Comparison of ENCODE assay signal across 15 cellular contexts in the genomic region with DNA sequence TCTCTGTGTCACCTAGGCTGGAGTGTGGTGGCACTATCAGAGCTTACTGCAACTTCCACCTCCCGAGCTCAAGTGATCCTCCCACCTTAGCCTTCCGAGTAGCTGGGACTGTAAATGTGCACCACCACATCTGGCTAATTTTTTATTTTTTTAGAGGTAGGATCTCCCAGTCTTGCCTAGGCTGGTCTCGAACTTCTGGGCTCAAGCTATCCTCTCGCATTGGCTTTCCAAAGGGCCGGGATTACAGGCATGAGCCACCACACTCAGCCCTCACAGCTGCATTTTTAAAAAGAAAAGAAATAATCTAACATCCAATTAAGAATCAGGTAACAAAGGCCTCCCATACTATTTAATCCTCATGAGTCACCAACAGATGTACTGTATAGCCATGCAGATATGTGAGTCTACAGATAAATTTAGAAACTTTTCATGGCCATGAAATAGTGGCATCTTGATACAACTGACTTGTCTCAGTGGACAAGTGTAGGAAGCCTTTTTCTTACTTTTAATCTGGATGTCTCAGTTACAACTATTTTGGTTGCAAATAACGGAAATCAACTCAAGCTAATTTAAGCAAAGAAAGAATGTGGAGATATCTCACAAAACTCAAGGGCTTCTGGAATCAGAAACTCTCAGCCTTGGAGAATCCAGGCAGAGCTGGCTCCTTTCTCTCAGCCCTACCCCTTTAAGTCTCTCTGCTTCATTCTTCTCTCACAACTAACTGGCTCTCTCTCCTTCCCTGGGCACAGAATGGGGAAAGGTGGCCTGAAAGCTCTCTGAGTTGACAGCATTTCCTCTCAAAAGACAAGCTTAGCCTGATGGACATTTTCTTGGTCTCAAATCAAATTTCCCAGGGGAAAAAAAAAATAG. TPM values are rescaled to one million over a fixed set of nuclear protein-coding genes. Genes with fewer than 3 reads are reported as not detected.
DNase-seq lines count a peak whose midpoint lies in the region; ATAC-seq and TF ChIP-seq lines count a peak whose summit lies in the region.
"Had no signal": no experiment of that assay in that cellular context is flagged by ENCODE, and none has a peak within 500 bp of the region (broad histone marks: within the 10 kb centered on the region; RNA-seq: fewer than 3 reads in every experiment).

No MANE protein-coding gene starts in this region.

- H3K9ac ChIP-seq in SK-N-SH (no peak overlapping the region), skeletal muscle tissue (ENCODE audit: low read depth in 1 of 3, low read length in 3 of 3) (peak overlapping the region in 1 of 3 donors; percentile 38)

- 0 out of 4 replicates have a peak, but pooled peaks of 1 of the 2 experiments have one; percentile 25 for TF ChIP-seq EP300 in SK-N-SH (IDR thresholded peaks at IDR 0.05; ENCODE audit: borderline replicate concordance in 1 of 2, low read depth in 1 of 2, low read length in 1 of 2)

- H3K27me3 ChIP-seq in SK-N-SH (ENCODE audit: insufficient read depth) (no peaks in the 10 kb centered on the region), skeletal muscle tissue (ENCODE audit: control insufficient read depth in 3 of 3, insufficient read depth in 3 of 3, low read length in 3 of 3) (no peaks in the 10 kb centered on the region)
- H3K27me3 ChIP-seq: colonic mucosa, SJSA1 had no signal

- H3K9me2 ChIP-seq in SK-N-SH: no peaks in the 10 kb centered on the region

- H3K27me3 Mint-ChIP-seq in HFFc6 (ENCODE audit: insufficient read depth): peaks cover 5% of the 10 kb centered on the region; the same call in 1 of the 2 replicates
- H3K27me3 Mint-ChIP-seq: activated CD8-positive, alpha-beta memory T cell treated with anti-CD3 and anti-CD28 coated beads, Interleukin-2, amount 10 ng/mL, durations not matched to agents 7 days and 5 days had no signal

- H3K27ac Mint-ChIP-seq in HFFc6: no peak overlapping the region
- H3K27ac Mint-ChIP-seq: activated CD8-positive, alpha-beta memory T cell treated with anti-CD3 and anti-CD28 coated beads, Interleukin-2, amount 10 ng/mL, durations not matched to agents 7 days and 5 days had no signal

- no peak for ATAC-seq in GM19035 (IDR thresholded peaks at IDR 0.05; ENCODE audit: unreplicated experiment)
- ATAC-seq: activated CD8-positive, alpha-beta memory T cell treated with anti-CD3 and anti-CD28 coated beads, Interleukin-2, amount 10 ng/mL, durations not matched to agents 7 days and 5 days had no signal

- H3K79me2 ChIP-seq in SK-N-SH (ENCODE audit: insufficient read depth): no peaks in the 10 kb centered on the region

- peaks cover 14% of the 10 kb centered on the region for H3F3A ChIP-seq in SK-N-SH (replicated peaks; ENCODE audit: insufficient read depth)

- H3K36me3 Mint-ChIP-seq in HFFc6 (ENCODE audit: low read depth): no peaks in the 10 kb centered on the region
- H3K36me3 Mint-ChIP-seq: activated CD8-positive, alpha-beta memory T cell treated with anti-CD3 and anti-CD28 coated beads, Interleukin-2, amount 10 ng/mL, durations not matched to agents 7 days and 5 days had no signal

- no peak overlapping the region for H2AFZ ChIP-seq in SK-N-SH (ENCODE audit: low read depth)

- CTCF ChIA-PET in SK-N-SH (lab: Yijun Ruan, JAX): interaction anchor here (1.1 to 2.0 kb wide), 3 partner anchors 12 to 46 kb away, joined by 3 to 4 read pairs (median 3); no protein-coding TSS in a partner anchor

- TF ChIP-seq RAD21 in SK-N-SH (IDR thresholded peaks at IDR 0.05; ENCODE audit: low read length): no peak

- H4K20me1 ChIP-seq in SK-N-SH (ENCODE audit: insufficient read depth): no peaks in the 10 kb centered on the region

- no peak overlapping the region for H3K4me3 ChIP-seq in SK-N-SH (ENCODE audit: low read depth in 2 of 2, low read length in 1 of 2)
- no peak overlapping the region for H3K4me3 ChIP-seq in fibroblast of mammary gland (ENCODE audit: control insufficient read depth, low read depth, low read length)
- no peak overlapping the region for H3K4me3 ChIP-seq in skeletal muscle tissue (ENCODE audit: low read length in 3 of 3)
- H3K4me3 ChIP-seq: colonic mucosa, SJSA1 had no signal

- peak overlapping the region in 1 of 2 experiments; percentile 26; a peak in 3 of 4 replicates for H3K27ac ChIP-seq in SK-N-SH (ENCODE audit: low read depth in 2 of 2, low read length in 1 of 2)
- peak overlapping the region; percentile 85 for H3K27ac ChIP-seq in skeletal muscle tissue (ENCODE audit: low read depth, low read length)
- H3K27ac ChIP-seq: colonic mucosa, SJSA1 had no signal

- H3K9me3 Mint-ChIP-seq in HFFc6: no peaks in the 10 kb centered on the region

- DNase-seq in HFFc6 (peak; percentile 11), SK-N-SH (no peak), fibroblast of mammary gland (ENCODE audit: low read depth) (peak; percentile 46), activated gamma-delta T cell treated with Interleukin-2 at 50 U/mL for 16 hours (no peak), AG08396 (ENCODE audit: low spot score) (no peak)
- DNase-seq: activated CD4-positive, alpha-beta T cell treated with anti-CD3 and anti-CD28 coated beads for 1 hour; activated CD8-positive, alpha-beta memory T cell treated with anti-CD3 and anti-CD28 coated beads, Interleukin-2, amount 10 ng/mL, durations not matched to agents 7 days and 5 days; colonic mucosa; NCI-H1694; NCI-H2227 treated with DMSO at 0.1 percent for 48 hours; small intestine; stimulated activated CD4-positive, alpha-beta T cell treated with anti-CD3 and anti-CD28 coated beads, Interleukin-4, amount 100 ng/mL, for 4 hours had no signal

- H3K36me3 ChIP-seq in SK-N-SH (replicated peaks in 1 of 2; ENCODE audit: control insufficient read depth in 1 of 2, insufficient read depth in 2 of 2, low read length in 1 of 2): no peaks in the 10 kb centered on the region
- no peaks in the 10 kb centered on the region for H3K36me3 ChIP-seq in skeletal muscle tissue (ENCODE audit: control insufficient read depth in 3 of 3, insufficient read depth in 3 of 3, low read length in 3 of 3)
- H3K36me3 ChIP-seq: colonic mucosa, SJSA1 had no signal

- H3K9me3 ChIP-seq in SK-N-SH (no peaks in the 10 kb centered on the region), skeletal muscle tissue (ENCODE audit: control insufficient read depth in 3 of 3, low read length in 3 of 3) (no peaks in the 10 kb centered on the region)
- H3K9me3 ChIP-seq: colonic mucosa, SJSA1 had no signal

- TF ChIP-seq CTCF in HFFc6 (IDR thresholded peaks at IDR 0.05) (no peak), SK-N-SH (IDR thresholded peaks at IDR 0.05) (no peak), fibroblast of mammary gland (conservative IDR thresholded peaks at IDR 0.05; ENCODE audit: control insufficient read depth, insufficient read depth, low read depth, low read length) (no peak)

- H3K4me1 Mint-ChIP-seq in HFFc6 (ENCODE audit: low read depth): peaks cover 11% of the 10 kb centered on the region
- H3K4me1 Mint-ChIP-seq: activated CD8-positive, alpha-beta memory T cell treated with anti-CD3 and anti-CD28 coated beads, Interleukin-2, amount 10 ng/mL, durations not matched to agents 7 days and 5 days had no signal

- POLR2A ChIA-PET in SK-N-SH (lab: Yijun Ruan, JAX): interaction anchor here (1.6 kb wide), 1 partner anchor 12 kb away, joined by 6 read pairs; a partner anchor contains a TSS

- no peak overlapping the region; the same call in 1 of the 2 replicates for H3K4me2 ChIP-seq in SK-N-SH

- H3K4me1 ChIP-seq in SK-N-SH (ENCODE audit: control insufficient read depth in 1 of 2, insufficient read depth in 2 of 2, low read depth in 1 of 2, low read length in 1 of 2) (peaks cover 0 to 3% of the 10 kb centered on the region in 2 experiments; a peak in 3 of 4 replicates), skeletal muscle tissue (ENCODE audit: control insufficient read depth in 3 of 3, insufficient read depth in 3 of 3, low read length in 3 of 3) (peaks cover 0 to 11% (median 7%) of the 10 kb centered on the region in 3 donors)
- H3K4me1 ChIP-seq: colonic mucosa, SJSA1 had no signal

- H3K4me3 Mint-ChIP-seq in HFFc6: no peak overlapping the region
- H3K4me3 Mint-ChIP-seq: activated CD8-positive, alpha-beta memory T cell treated with anti-CD3 and anti-CD28 coated beads, Interleukin-2, amount 10 ng/mL, durations not matched to agents 7 days and 5 days had no signal

- 68% methylated on average over 6 of the region's 6 CpGs for WGBS in SK-N-SH (ENCODE audit: low lambda C conversion rate)

TF ChIP-seq in SK-N-SH, 30 proteins besides CTCF, POLR2A, EP300 and RAD21:
- TF ChIP-seq MEF2A (IDR thresholded peaks at IDR 0.05; ENCODE audit: borderline replicate concordance, low read depth) (peak; percentile 63; the same call in 1 of the 2 replicates), MXI1 (IDR thresholded peaks at IDR 0.05; ENCODE audit: low read depth, low read length) (no peak), FOSL2 (IDR thresholded peaks at IDR 0.05; ENCODE audit: borderline replicate concordance, low read depth) (peak; percentile 74), TCF12 (IDR thresholded peaks at IDR 0.05) (peak; percentile 76), JUND (IDR thresholded peaks at IDR 0.05) (peak; percentile 71)
- TF ChIP-seq, protein P1, sequence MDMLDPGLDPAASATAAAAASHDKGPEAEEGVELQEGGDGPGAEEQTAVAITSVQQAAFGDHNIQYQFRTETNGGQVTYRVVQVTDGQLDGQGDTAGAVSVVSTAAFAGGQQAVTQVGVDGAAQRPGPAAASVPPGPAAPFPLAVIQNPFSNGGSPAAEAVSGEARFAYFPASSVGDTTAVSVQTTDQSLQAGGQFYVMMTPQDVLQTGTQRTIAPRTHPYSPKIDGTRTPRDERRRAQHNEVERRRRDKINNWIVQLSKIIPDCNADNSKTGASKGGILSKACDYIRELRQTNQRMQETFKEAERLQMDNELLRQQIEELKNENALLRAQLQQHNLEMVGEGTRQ (IDR thresholded peaks at IDR 0.05; ENCODE audit: borderline replicate concordance, low read depth, low read length): no peak
- TF ChIP-seq, protein P2, sequence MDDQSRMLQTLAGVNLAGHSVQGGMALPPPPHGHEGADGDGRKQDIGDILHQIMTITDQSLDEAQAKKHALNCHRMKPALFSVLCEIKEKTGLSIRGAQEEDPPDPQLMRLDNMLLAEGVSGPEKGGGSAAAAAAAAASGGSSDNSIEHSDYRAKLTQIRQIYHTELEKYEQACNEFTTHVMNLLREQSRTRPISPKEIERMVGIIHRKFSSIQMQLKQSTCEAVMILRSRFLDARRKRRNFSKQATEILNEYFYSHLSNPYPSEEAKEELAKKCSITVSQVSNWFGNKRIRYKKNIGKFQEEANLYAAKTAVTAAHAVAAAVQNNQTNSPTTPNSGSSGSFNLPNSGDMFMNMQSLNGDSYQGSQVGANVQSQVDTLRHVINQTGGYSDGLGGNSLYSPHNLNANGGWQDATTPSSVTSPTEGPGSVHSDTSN (IDR thresholded peaks at IDR 0.05): peak; percentile 4; the same call in 1 of the 2 replicates

RNA-seq across cellular contexts. Expression of a gene that starts 12.9 kb away (rescaled TPM):
- total RNA-seq in HFFc6 (2021; fragmentation: NEBNext Ultra II Directional; extraction: Animal tissue kit (Norgen Biotek cat#: 25700)): 10 to 100 TPM; 22.8 to 31.6 (median 27.1) TPM
- polyA plus RNA-seq in SK-N-SH (2012; rRNA removed): 16.2 and 17.3 TPM in 2 replicates
- 22.0 and 24.3 TPM in 2 replicates for polyA plus RNA-seq in SK-N-SH (2012; cell fraction: cytosol; rRNA removed)
- polyA plus RNA-seq in SK-N-SH (2012; cell fraction: nucleus; rRNA removed): 7.8 and 14.2 TPM in 2 replicates
- total RNA-seq in skeletal muscle tissue: 27.1 TPM

Comparison
In these comparisons a context has a peak if more than half of its experiments do, and no peak if none do; other contexts are left out.
1. DNase-seq: peak in HFFc6 (single experiment) and fibroblast of mammary gland (single experiment); none in SK-N-SH (single experiment), activated gamma-delta T cell treated with Interleukin-2 at 50 U/mL for 16 hours (single experiment) and AG08396 (single experiment).